Comparison of ENCODE assay signal across 1 cellular context in the genomic region with DNA sequence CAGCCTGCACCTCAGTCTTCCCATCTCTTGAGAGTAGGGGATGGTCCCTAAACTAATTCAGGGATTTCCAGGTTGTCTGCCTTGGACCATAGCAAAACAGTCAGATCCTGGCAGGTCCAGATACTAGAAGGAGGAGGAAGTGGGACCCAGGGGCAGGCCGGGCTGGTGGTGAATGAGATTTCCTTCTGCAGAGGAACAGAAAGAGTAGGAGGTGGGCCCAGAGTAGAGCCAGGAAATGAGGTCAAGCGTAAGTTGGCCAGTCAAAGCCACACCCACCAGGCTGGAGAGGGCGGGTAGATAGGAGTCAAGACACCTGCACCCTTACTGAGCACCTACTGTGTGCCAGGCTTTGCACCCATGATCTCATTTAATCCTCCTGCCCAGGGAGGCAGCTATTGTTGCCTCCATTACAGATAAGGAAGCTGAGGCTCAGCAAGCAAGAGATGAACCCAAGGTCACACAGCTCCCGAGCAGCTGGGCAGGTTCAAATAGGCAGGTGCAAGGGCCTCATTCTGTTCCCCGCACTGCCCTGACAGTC.
TF ChIP-seq lines count a peak whose summit lies in the region.

No MANE protein-coding gene starts in this region.

TF ChIP-seq in HEK293, 187 proteins besides CTCF, POLR2A, EP300 and RAD21 (continued from another document):
- no peak for TF ChIP-seq ZNF518A (tag by site-specific recombination; conservative IDR thresholded peaks at IDR 0.05; ENCODE audit: low read depth)
